ENCODE assay signal across 1 cellular context in the genomic region with DNA sequence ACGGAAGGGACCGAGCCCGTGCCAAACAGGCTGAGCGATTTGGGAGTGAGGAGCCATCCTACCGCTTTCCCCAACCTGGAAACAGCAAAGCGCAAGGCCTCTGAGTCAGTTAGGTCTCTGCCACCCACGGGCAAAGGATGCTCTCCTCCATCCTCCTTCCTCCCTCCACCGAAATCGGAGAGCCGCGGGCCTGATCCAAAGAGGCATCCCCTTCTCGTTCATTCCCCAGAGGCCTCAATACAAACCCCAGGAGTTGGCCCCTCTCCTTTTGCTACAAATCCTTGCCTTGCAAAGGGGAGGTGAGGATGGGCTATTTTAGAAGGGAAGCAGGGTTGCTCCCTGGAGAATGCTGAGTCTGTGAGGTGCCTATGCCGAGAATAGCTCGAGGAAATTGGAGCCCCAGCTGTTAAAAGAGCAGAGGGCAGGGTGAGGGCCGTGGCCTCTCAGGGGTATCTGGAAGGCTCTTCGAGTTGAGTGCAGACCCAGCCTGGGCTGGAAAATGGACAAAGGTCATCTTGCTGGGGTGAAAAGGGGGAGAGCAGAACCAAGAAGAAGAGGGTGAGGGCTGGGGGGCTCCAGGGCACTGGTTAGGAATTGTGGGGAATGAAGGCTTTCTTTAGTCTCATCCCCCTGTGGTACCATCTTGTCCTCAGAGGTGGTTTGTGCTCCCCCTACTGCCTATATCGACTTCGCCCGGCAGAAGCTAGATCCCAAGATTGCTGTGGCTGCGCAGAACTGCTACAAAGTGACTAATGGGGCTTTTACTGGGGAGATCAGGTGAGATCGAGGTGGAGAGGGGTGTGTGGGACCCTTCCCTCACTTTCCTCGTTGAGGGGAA.
TF ChIP-seq lines count a peak whose summit lies in the region.

No MANE protein-coding gene starts in this region.

TF ChIP-seq in IMR-90, 13 proteins besides CTCF, POLR2A, EP300 and RAD21:
- TF ChIP-seq, protein P1, sequence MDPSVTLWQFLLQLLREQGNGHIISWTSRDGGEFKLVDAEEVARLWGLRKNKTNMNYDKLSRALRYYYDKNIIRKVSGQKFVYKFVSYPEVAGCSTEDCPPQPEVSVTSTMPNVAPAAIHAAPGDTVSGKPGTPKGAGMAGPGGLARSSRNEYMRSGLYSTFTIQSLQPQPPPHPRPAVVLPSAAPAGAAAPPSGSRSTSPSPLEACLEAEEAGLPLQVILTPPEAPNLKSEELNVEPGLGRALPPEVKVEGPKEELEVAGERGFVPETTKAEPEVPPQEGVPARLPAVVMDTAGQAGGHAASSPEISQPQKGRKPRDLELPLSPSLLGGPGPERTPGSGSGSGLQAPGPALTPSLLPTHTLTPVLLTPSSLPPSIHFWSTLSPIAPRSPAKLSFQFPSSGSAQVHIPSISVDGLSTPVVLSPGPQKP (IDR thresholded peaks at IDR 0.05; ENCODE audit: borderline replicate concordance, low read depth, low read length), result no peak
- TF ChIP-seq CHD1 (IDR thresholded peaks at IDR 0.05; ENCODE audit: low read depth, low read length) (peak; percentile 61; the same call in 1 of the 2 replicates), RCOR1 (IDR thresholded peaks at IDR 0.05; ENCODE audit: insufficient replicate concordance, low read length) (no peak)
